Comparison of ENCODE assay signal across 29 cellular contexts in the genomic region with DNA sequence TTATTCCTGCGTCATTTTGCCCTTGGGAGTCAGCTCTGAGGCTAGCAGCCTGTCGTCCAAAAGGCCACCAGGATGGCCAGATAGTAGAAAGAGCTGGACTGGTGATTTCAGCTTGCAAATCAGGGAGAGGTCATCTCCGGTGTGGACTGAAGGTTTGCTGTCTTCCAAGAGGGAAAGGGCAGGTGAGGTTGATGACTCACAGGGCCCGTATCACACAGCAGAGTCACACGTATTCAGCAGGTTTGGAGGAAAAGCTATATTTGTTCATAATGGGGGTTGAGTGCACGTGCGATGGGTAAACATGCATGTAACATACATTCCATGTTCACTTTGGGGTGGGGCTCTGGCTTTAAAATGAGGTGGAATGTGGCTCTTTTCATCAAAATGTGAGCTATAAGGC.
"Had no signal": no experiment of that assay in that cellular context is flagged by ENCODE, and none has a peak within 500 bp of the region (broad histone marks: within the 10 kb centered on the region; RNA-seq: fewer than 3 reads in every experiment).

No MANE protein-coding gene starts in this region.

- H3K9me3 ChIP-seq: adrenal gland, body of pancreas, colonic mucosa, left ventricle myocardium inferior, ovary, prostate gland, sigmoid colon, stomach, thyroid gland, upper lobe of right lung had no signal

- H3K27me3 ChIP-seq: adrenal gland, body of pancreas, cardiac muscle cell, colonic mucosa, ovary, stomach, thyroid gland, upper lobe of right lung had no signal

- DNase-seq: activated CD4-positive, alpha-beta T cell treated with anti-CD3 and anti-CD28 coated beads for 4 hours; activated CD4-positive, alpha-beta T cell treated with anti-CD3 and anti-CD28 coated beads, Interleukin-2, amount 50 U/mL, for 4 hours; activated CD8-positive, alpha-beta memory T cell treated with anti-CD3 and anti-CD28 coated beads, Interleukin-2, amount 50 U/mL, for 4 hours; activated naive CD4-positive, alpha-beta T cell treated with anti-CD3 and anti-CD28 coated beads for 36 hours; activated naive CD8-positive, alpha-beta T cell treated with anti-CD3 and anti-CD28 coated beads for 36 hours; activated T-cell treated with anti-CD3 and anti-CD28 coated beads, Interleukin-2, amount 50 U/mL, for 1 hour; adrenal gland; aorta; body of pancreas; cerebellar nuclear complex; colonic mucosa; effector memory CD8-positive, alpha-beta T cell; head of caudate nucleus; left ventricle myocardium inferior; naive B cell; ovary; retina; sigmoid colon; small intestine; stimulated activated CD4-positive, alpha-beta T cell treated with anti-CD3 and anti-CD28 coated beads, Interleukin-4, amount 100 ng/mL, for 24 hours; stomach; T-helper 9 cell; thyroid gland had no signal

- H3K36me3 ChIP-seq: adrenal gland, cardiac muscle cell, colonic mucosa, left ventricle myocardium inferior, ovary, prostate gland, sigmoid colon, stomach, thyroid gland, upper lobe of right lung had no signal

- H3K27ac ChIP-seq: adrenal gland, body of pancreas, colonic mucosa, left ventricle myocardium inferior, ovary, prostate gland, sigmoid colon, stomach, thyroid gland, upper lobe of right lung, VCaP had no signal

- H3K4me1 ChIP-seq: body of pancreas, colonic mucosa, sigmoid colon, upper lobe of right lung had no signal

- FAIRE-seq: islet of Langerhans, small intestine, TTC549 had no signal

- H3K4me3 ChIP-seq: adrenal gland, body of pancreas, cardiac muscle cell, colonic mucosa, left ventricle myocardium inferior, ovary, prostate gland, sigmoid colon, stomach, thyroid gland, upper lobe of right lung had no signal
